Comparison of ENCODE assay signal across 20 cellular contexts in genomic region chr11:36367806-36368680, GRCh38.
DNase-seq lines count a peak whose midpoint lies in the region; TF ChIP-seq lines count a peak whose summit lies in the region.
"Had no signal": no experiment of that assay in that cellular context is flagged by ENCODE, and none has a peak within 500 bp of the region (broad histone marks: within the 10 kb centered on the region; RNA-seq: fewer than 3 reads in every experiment).

No MANE protein-coding gene starts in this region.

- H3K36me3 Mint-ChIP-seq in activated CD4-positive, alpha-beta T cell treated with anti-CD3 and anti-CD28 coated beads, Interleukin-2, amount 10 ng/mL, durations not matched to agents 24 days and 14 days (ENCODE audit: low read depth), result no peaks in the 10 kb centered on the region
- H3K36me3 Mint-ChIP-seq: CD4-positive, alpha-beta memory T cell; IgD-negative memory B cell had no signal

- H3K27ac Mint-ChIP-seq in activated CD4-positive, alpha-beta T cell treated with anti-CD3 and anti-CD28 coated beads, Interleukin-2, amount 10 ng/mL, durations not matched to agents 24 days and 14 days, result peak overlapping the region; percentile 5
- H3K27ac Mint-ChIP-seq: CD4-positive, alpha-beta memory T cell; IgD-negative memory B cell had no signal

- no peak overlapping the region for H2AFZ ChIP-seq in mesenchymal stem cell (ENCODE audit: low read depth, low read length)

- H3K27ac ChIP-seq in mesenchymal stem cell (ENCODE audit: low read length, poor library complexity, severe bottlenecking), result no peak overlapping the region
- H3K27ac ChIP-seq in vagina, result peak overlapping the region; percentile 63
- H3K27ac ChIP-seq: 22Rv1, HL-60, SJSA1 had no signal

- H3K27me3 ChIP-seq in mesenchymal stem cell (ENCODE audit: control insufficient read depth in 1 of 2, insufficient read depth in 1 of 2, low read length in 2 of 2) (no peaks in the 10 kb centered on the region), vagina (no peaks in the 10 kb centered on the region)
- H3K27me3 ChIP-seq: BE2C, SJSA1 had no signal

- WGBS in mesenchymal stem cell, result 78% methylated on average over 8 of the region's 9 CpGs

- peak overlapping the region; percentile 14 for H3K9ac ChIP-seq in mesenchymal stem cell (ENCODE audit: low read length)

- H3K4me3 Mint-ChIP-seq in activated CD4-positive, alpha-beta T cell treated with anti-CD3 and anti-CD28 coated beads, Interleukin-2, amount 10 ng/mL, durations not matched to agents 24 days and 14 days, result no peak overlapping the region
- H3K4me3 Mint-ChIP-seq: CD4-positive, alpha-beta memory T cell; IgD-negative memory B cell had no signal

- no peak overlapping the region for H2BK12ac ChIP-seq in mesenchymal stem cell (ENCODE audit: low read length in 2 of 2)

- H3K9me3 ChIP-seq in mesenchymal stem cell (ENCODE audit: control insufficient read depth, low read length) (no peaks in the 10 kb centered on the region), vagina (no peaks in the 10 kb centered on the region)
- H3K9me3 ChIP-seq: BE2C, SJSA1 had no signal

- no peak overlapping the region for H3K14ac ChIP-seq in mesenchymal stem cell (ENCODE audit: low read length in 2 of 2)

- TF ChIP-seq POLR2A in vagina (IDR thresholded peaks at IDR 0.05), result no peak

- H3K4me1 ChIP-seq in mesenchymal stem cell (ENCODE audit: control insufficient read depth, insufficient read depth, low read depth, low read length), result peaks cover 12% of the 10 kb centered on the region
- H3K4me1 ChIP-seq in vagina, result peaks cover 19% of the 10 kb centered on the region
- H3K4me1 ChIP-seq: BE2C had no signal

- peaks cover 3% of the 10 kb centered on the region for H3K9me3 Mint-ChIP-seq in activated CD4-positive, alpha-beta T cell treated with anti-CD3 and anti-CD28 coated beads, Interleukin-2, amount 10 ng/mL, durations not matched to agents 24 days and 14 days
- H3K9me3 Mint-ChIP-seq: IgD-negative memory B cell had no signal

- no peak overlapping the region for H2BK15ac ChIP-seq in mesenchymal stem cell (ENCODE audit: low read depth, poor library complexity, severe bottlenecking)

- no peak overlapping the region for H3K18ac ChIP-seq in mesenchymal stem cell (ENCODE audit: low read depth in 1 of 2, low read length in 2 of 2)

- no peak overlapping the region for H2AK5ac ChIP-seq in mesenchymal stem cell (ENCODE audit: low read length, severe bottlenecking)

- no peak overlapping the region for H2BK5ac ChIP-seq in mesenchymal stem cell (ENCODE audit: low read depth, low read length, poor library complexity, severe bottlenecking)

- no peak overlapping the region for H3K4ac ChIP-seq in mesenchymal stem cell (ENCODE audit: low read depth in 1 of 2, low read length in 2 of 2)

- DNase-seq in activated CD4-positive, alpha-beta T cell treated with anti-CD3 and anti-CD28 coated beads, Interleukin-2, amount 10 ng/mL, durations not matched to agents 24 days and 14 days, result no peak
- DNase-seq in activated CD4-positive, alpha-beta T cell treated with anti-CD3 and anti-CD28 coated beads, Interleukin-2, amount 50 U/mL, for 4 hours, result no peak
- DNase-seq in amniotic epithelial cell (ENCODE audit: low read depth) (peak; percentile 81), mesenchymal stem cell (no peak), vagina (ENCODE audit: extremely low spot score in 2 of 2) (no peak), NCI-H2171 treated with DMSO at 0.1 percent for 48 hours (lab: John Stamatoyannopoulos, UW) (no peak), islet precursor cell (no peak), DMS153 (lab: John Stamatoyannopoulos, UW) (no peak)
- DNase-seq: BE2C; Calu3; CD4-positive, alpha-beta memory T cell; DND-41; GOT3; NCI-H1105 treated with DMSO at 0.1 percent for 48 hours; NCI-H187; NCI-H748 treated with DMSO at 0.1 percent for 48 hours had no signal

- no peaks in the 10 kb centered on the region for H3K36me3 ChIP-seq in mesenchymal stem cell (ENCODE audit: control insufficient read depth in 1 of 2, insufficient read depth in 2 of 2, low read depth in 1 of 2, low read length in 2 of 2)
- no peaks in the 10 kb centered on the region for H3K36me3 ChIP-seq in vagina
- H3K36me3 ChIP-seq: BE2C, SJSA1 had no signal

- no peak overlapping the region for H4K8ac ChIP-seq in mesenchymal stem cell (ENCODE audit: low read length)

- H3K27me3 Mint-ChIP-seq in activated CD4-positive, alpha-beta T cell treated with anti-CD3 and anti-CD28 coated beads, Interleukin-2, amount 10 ng/mL, durations not matched to agents 24 days and 14 days, result peaks cover 64% of the 10 kb centered on the region

- no peaks in the 10 kb centered on the region for H3K79me1 ChIP-seq in mesenchymal stem cell (replicated peaks; ENCODE audit: low read length, poor library complexity, severe bottlenecking)

- no peak for TF ChIP-seq CTCF in vagina (IDR thresholded peaks at IDR 0.05)

- no peak overlapping the region for H3K4me2 ChIP-seq in mesenchymal stem cell (ENCODE audit: low read length, poor library complexity, severe bottlenecking)

- no peak overlapping the region for H3K4me3 ChIP-seq in mesenchymal stem cell (ENCODE audit: insufficient read depth in 1 of 2, low read depth in 1 of 2, low read length in 2 of 2)
- no peak overlapping the region for H3K4me3 ChIP-seq in vagina
- H3K4me3 ChIP-seq: SJSA1 had no signal

- peaks cover 7% of the 10 kb centered on the region for H3K4me1 Mint-ChIP-seq in activated CD4-positive, alpha-beta T cell treated with anti-CD3 and anti-CD28 coated beads, Interleukin-2, amount 10 ng/mL, durations not matched to agents 24 days and 14 days

- intact Hi-C loops in activated CD4-positive, alpha-beta T cell treated with anti-CD3 and anti-CD28 coated beads, Interleukin-2, amount 10 ng/mL, durations not matched to agents 24 days and 14 days (cut with micrococcal nuclease), result no loop called here
- intact Hi-C loops in vagina (cut with DNase I), result no loop called here

- H3K23ac ChIP-seq in mesenchymal stem cell (ENCODE audit: low read length in 2 of 2), result no peak overlapping the region

- no peak overlapping the region for H2BK120ac ChIP-seq in mesenchymal stem cell (ENCODE audit: low read depth, low read length)

- H4K91ac ChIP-seq in mesenchymal stem cell (ENCODE audit: low read length), result no peak overlapping the region
